ENCODE assay signal across 13 cellular contexts in the genomic region with DNA sequence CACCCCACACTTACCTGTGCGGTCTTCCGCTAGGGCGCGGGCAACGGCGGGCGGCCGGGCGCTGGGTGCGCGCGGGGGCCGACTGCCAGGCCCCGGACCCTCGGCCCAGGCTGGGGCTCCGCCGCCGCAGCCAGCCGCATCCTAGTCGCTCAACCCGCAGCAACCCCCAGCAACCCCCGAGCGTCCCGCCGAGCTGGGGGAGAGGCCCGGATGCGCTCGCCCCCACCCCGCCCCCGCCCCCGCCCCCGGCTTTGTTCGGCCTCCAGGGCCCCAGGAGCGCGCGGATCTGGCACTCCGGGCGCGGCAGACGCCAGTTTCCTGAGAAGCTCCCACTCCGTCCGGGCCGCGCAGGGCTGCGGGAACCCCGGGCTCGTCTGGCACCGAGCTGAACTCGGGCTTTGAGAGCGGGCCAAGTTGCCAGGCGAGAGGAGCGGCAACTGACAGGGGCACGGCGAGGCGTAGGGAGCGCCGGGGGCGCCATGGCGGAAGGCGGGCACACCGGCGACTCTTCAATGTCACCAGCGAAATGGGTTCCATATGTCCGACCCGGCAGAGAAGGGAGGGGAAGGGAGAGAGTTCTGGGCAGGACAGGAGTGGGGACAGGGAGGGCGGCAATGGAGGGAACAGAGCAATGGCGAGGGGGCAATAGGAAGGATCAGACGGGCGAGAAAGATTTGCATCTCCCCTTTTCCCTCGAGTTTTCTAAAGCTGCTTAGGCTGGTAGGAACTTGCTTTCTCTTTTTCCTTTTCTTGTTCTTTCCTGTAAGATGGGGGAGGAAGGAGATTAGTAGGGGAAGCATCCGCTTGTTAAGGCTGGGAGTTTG. TPM values are rescaled to one million over a fixed set of nuclear protein-coding genes. Genes with fewer than 3 reads are reported as not detected.
DNase-seq lines count a peak whose midpoint lies in the region; ATAC-seq and TF ChIP-seq lines count a peak whose summit lies in the region.
"Had no signal": no experiment of that assay in that cellular context is flagged by ENCODE, and none has a peak within 500 bp of the region (broad histone marks: within the 10 kb centered on the region; RNA-seq: fewer than 3 reads in every experiment).

No MANE protein-coding gene starts in this region.

- H3K4me1 ChIP-seq in spleen = peaks cover 0 to 81% (median 15%) of the 10 kb centered on the region in 6 donors

- no peaks in the 10 kb centered on the region for H3K9me3 Mint-ChIP-seq in T-helper 2 cell treated with Interferon-gamma antibody and Interleukin-4, amounts not matched to agents 5 μg/mL and 100 μg/mL, for 36 hours
- H3K9me3 Mint-ChIP-seq in activated T-helper 17 cell treated with anti-CD3 and anti-CD28 coated beads, Interleukin-2, amount 50 U/mL, for 72 hours = no peaks in the 10 kb centered on the region

- whole genome bisulfite sequencing in spleen, 5 donors = 27 to 41% (median 31%) methylated on average over 31 to 71 of the region's 71 CpGs

- POLR2A ChIA-PET in HEK293T (lab: Yijun Ruan, JAX) = no interaction called here

- H3K27ac Mint-ChIP-seq in T-helper 2 cell treated with Interferon-gamma antibody and Interleukin-4, amounts not matched to agents 5 μg/mL and 100 μg/mL, for 36 hours = no peak overlapping the region
- H3K27ac Mint-ChIP-seq in activated T-helper 17 cell treated with anti-CD3 and anti-CD28 coated beads, Interleukin-2, amount 50 U/mL, for 72 hours = no peak overlapping the region
- H3K27ac Mint-ChIP-seq: T-helper 17 cell had no signal

- no peak for ATAC-seq in HG03175 (IDR thresholded peaks at IDR 0.05; ENCODE audit: unreplicated experiment)
- ATAC-seq in activated T-helper 17 cell treated with anti-CD3 and anti-CD28 coated beads, Interleukin-2, amount 50 U/mL, for 72 hours (replicated peaks) = no peak
- ATAC-seq: T-helper 17 cell had no signal

- peaks cover 0 to 78% (median 18%) of the 10 kb centered on the region in 7 donors for H3K27me3 ChIP-seq in spleen (replicated peaks in 1 of 7)

- no peak for TF ChIP-seq POLR2A in spleen (IDR thresholded peaks at IDR 0.05)

- H3K4me1 Mint-ChIP-seq in T-helper 2 cell treated with Interferon-gamma antibody and Interleukin-4, amounts not matched to agents 5 μg/mL and 100 μg/mL, for 36 hours (ENCODE audit: low read depth) = peaks cover 16% of the 10 kb centered on the region
- no peaks in the 10 kb centered on the region for H3K4me1 Mint-ChIP-seq in activated T-helper 17 cell treated with anti-CD3 and anti-CD28 coated beads, Interleukin-2, amount 50 U/mL, for 72 hours

- CTCF ChIA-PET in HEK293T (lab: Yijun Ruan, JAX) = no interaction called here

- H3K36me3 Mint-ChIP-seq in T-helper 2 cell treated with Interferon-gamma antibody and Interleukin-4, amounts not matched to agents 5 μg/mL and 100 μg/mL, for 36 hours (ENCODE audit: low read depth) = peaks cover 8% of the 10 kb centered on the region
- H3K36me3 Mint-ChIP-seq in activated T-helper 17 cell treated with anti-CD3 and anti-CD28 coated beads, Interleukin-2, amount 50 U/mL, for 72 hours (ENCODE audit: low read depth) = no peaks in the 10 kb centered on the region

- H3K4me3 Mint-ChIP-seq in T-helper 2 cell treated with Interferon-gamma antibody and Interleukin-4, amounts not matched to agents 5 μg/mL and 100 μg/mL, for 36 hours = no peak overlapping the region
- H3K4me3 Mint-ChIP-seq in activated T-helper 17 cell treated with anti-CD3 and anti-CD28 coated beads, Interleukin-2, amount 50 U/mL, for 72 hours = no peak overlapping the region

- peaks cover 31% of the 10 kb centered on the region for H3K27me3 Mint-ChIP-seq in T-helper 2 cell treated with Interferon-gamma antibody and Interleukin-4, amounts not matched to agents 5 μg/mL and 100 μg/mL, for 36 hours (ENCODE audit: low read depth)
- H3K27me3 Mint-ChIP-seq in activated T-helper 17 cell treated with anti-CD3 and anti-CD28 coated beads, Interleukin-2, amount 50 U/mL, for 72 hours = peaks cover 5% of the 10 kb centered on the region

- peak overlapping the region in 7 of 8 donors; percentile 55 to 89 (median 70) for H3K27ac ChIP-seq in spleen

- TF ChIP-seq CTCF in spleen (IDR thresholded peaks at IDR 0.05 in 8 of 11, conservative IDR thresholded peaks at IDR 0.05 in 3 of 11) = no peak

- no peaks in the 10 kb centered on the region for H3K9me3 ChIP-seq in spleen

- H3K4me3 ChIP-seq in Jurkat, Clone E6-1 (ENCODE audit: low read length) = peak overlapping the region; percentile 51
- peak overlapping the region in 6 of 8 donors; percentile 20 to 59 (median 24) for H3K4me3 ChIP-seq in spleen

- no peak for DNase-seq in Jurkat, Clone E6-1 (ENCODE audit: low read depth, low spot score)
- peak; percentile 60 for DNase-seq in astrocyte of the hippocampus (ENCODE audit: low read depth, low spot score)
- DNase-seq in left kidney (ENCODE audit: low read depth, low spot score) = peak; percentile 66
- no peak for DNase-seq in spleen
- DNase-seq in T-helper 2 cell treated with Interferon-gamma antibody and Interleukin-4, amounts not matched to agents 5 μg/mL and 100 μg/mL, for 36 hours (ENCODE audit: low spot score) = no peak
- DNase-seq in HEK293T (ENCODE audit: extremely low spot score) = no peak
- DNase-seq: activated effector memory CD4-positive, alpha-beta T cell treated with anti-CD3 and anti-CD28 coated beads, Interleukin-2, amount 50 U/mL, for 16 hours; head of caudate nucleus; NCI-H1930; stimulated activated CD4-positive, alpha-beta T cell treated with anti-CD3 and anti-CD28 coated beads, Interleukin-15, amount 100 ng/mL, for 24 hours; T-helper 17 cell had no signal

- no peaks in the 10 kb centered on the region for H3K36me3 ChIP-seq in spleen

- intact Hi-C loops in spleen (cut with DNase I; ENCODE audit: low total_unique reads) = no loop called here

TF ChIP-seq in HEK293T, 16 proteins besides CTCF, POLR2A, EP300 and RAD21:
- TF ChIP-seq FOXM1 (IDR thresholded peaks at IDR 0.05; ENCODE audit: borderline replicate concordance) (no peak), NFRKB (IDR thresholded peaks at IDR 0.05) (no peak)

RNA-seq across cellular contexts. Expression of a gene that starts 13.7 kb away (rescaled TPM):
- 8.6 TPM for polyA plus RNA-seq in Jurkat, Clone E6-1 (2012; ENCODE audit: insufficient read depth, insufficient read length)
- 1 to 10 TPM; 1.9 to 6.4 (median 3.6) TPM for total RNA-seq in spleen
- polyA plus RNA-seq in spleen = 1 to 10 TPM; 2.3 to 2.7 (median 2.4) TPM
- 1 to 10 TPM; 2.6 to 2.8 TPM for total RNA-seq in activated T-helper 17 cell treated with anti-CD3 and anti-CD28 coated beads, Interleukin-2, amount 50 U/mL, for 72 hours

RNA-seq across cellular contexts. Expression of a gene that starts 19.5 kb away (rescaled TPM):
- polyA plus RNA-seq in Jurkat, Clone E6-1 (2012; ENCODE audit: insufficient read depth, insufficient read length) = not detected
- total RNA-seq in spleen = 10 to 100 TPM in 4 of 7 donors, 1 to 10 TPM in 3; 5.9 to 21.9 (median 10.2) TPM
- polyA plus RNA-seq in spleen = 1 to 10 TPM; 7.2 to 8.2 (median 8.0) TPM
- 10 to 100 TPM in 1 of 2 donors, 1 to 10 TPM in 1; 2.0 to 15.3 TPM for total RNA-seq in activated T-helper 17 cell treated with anti-CD3 and anti-CD28 coated beads, Interleukin-2, amount 50 U/mL, for 72 hours

RNA-seq across cellular contexts. Expression of a gene that starts 25.6 kb away (rescaled TPM):
- 13.5 TPM for polyA plus RNA-seq in Jurkat, Clone E6-1 (2012; ENCODE audit: insufficient read depth, insufficient read length)
- total RNA-seq in spleen = 10 to 100 TPM in 4 of 7 donors, 1 to 10 TPM in 3; 6.8 to 23.1 (median 10.4) TPM
- polyA plus RNA-seq in spleen = 1 to 10 TPM; 3.6 to 7.8 (median 6.5) TPM
- 1 to 10 TPM; 3.1 to 5.4 TPM for total RNA-seq in activated T-helper 17 cell treated with anti-CD3 and anti-CD28 coated beads, Interleukin-2, amount 50 U/mL, for 72 hours

RNA-seq across cellular contexts. Expression of a gene that starts 29.2 kb away (rescaled TPM):
- polyA plus RNA-seq in Jurkat, Clone E6-1 (2012; ENCODE audit: insufficient read depth, insufficient read length) = not detected
- total RNA-seq in spleen = 1 to 10 TPM in 3 of 7 donors, under 1 TPM in 4; 0.43 to 2.6 (median 0.67) TPM
- 1 to 10 TPM in 2 of 3 donors, under 1 TPM in 1; 0.91 to 1.5 (median 1.3) TPM for polyA plus RNA-seq in spleen
- total RNA-seq in activated T-helper 17 cell treated with anti-CD3 and anti-CD28 coated beads, Interleukin-2, amount 50 U/mL, for 72 hours = not detected
- total RNA-seq: T-helper 17 cell had no signal

RNA-seq across cellular contexts. Expression of a gene that starts 33.6 kb away (rescaled TPM):
- not detected for polyA plus RNA-seq in Jurkat, Clone E6-1 (2012; ENCODE audit: insufficient read depth, insufficient read length)
- total RNA-seq in spleen = not detected
- polyA plus RNA-seq in spleen = under 1 TPM in 1 of 3 donors, not detected in 2; 0.06 TPM
- total RNA-seq in activated T-helper 17 cell treated with anti-CD3 and anti-CD28 coated beads, Interleukin-2, amount 50 U/mL, for 72 hours = not detected
- total RNA-seq: T-helper 17 cell had no signal

Comparison
In these comparisons a context has a peak if more than half of its experiments do, and no peak if none do; other contexts are left out.
1. DNase-seq: peak in astrocyte of the hippocampus (single experiment) and left kidney (single experiment); none in Jurkat, Clone E6-1 (single experiment), spleen (single experiment), T-helper 2 cell treated with Interferon-gamma antibody and Interleukin-4, amounts not matched to agents 5 μg/mL and 100 μg/mL, for 36 hours (single experiment) and HEK293T (single experiment).